32 cellular contexts compared by ENCODE assay signal in genomic region chr3:158841387-158841786, GRCh38.
"Had no signal": no experiment of that assay in that cellular context is flagged by ENCODE, and none has a peak within 500 bp of the region (broad histone marks: within the 10 kb centered on the region; RNA-seq: fewer than 3 reads in every experiment).

No MANE protein-coding gene starts in this region.

- H3K4me3 ChIP-seq: ascending aorta, coronary artery, dorsolateral prefrontal cortex, esophagus muscularis mucosa, gastrocnemius medialis had no signal

- H3K4me1 ChIP-seq: ascending aorta, foreskin keratinocyte, gastrocnemius medialis had no signal

- DNase-seq: activated B cell treated with CpG ODN at 0.5 μM for 24 hours; activated CD4-positive, alpha-beta memory T cell treated with anti-CD3 and anti-CD28 coated beads, Interleukin-2, amount 10 ng/mL, durations not matched to agents 7 days and 5 days; activated CD4-positive, alpha-beta T cell treated with anti-CD3 and anti-CD28 coated beads for 36 hours; activated CD4-positive, alpha-beta T cell treated with anti-CD3 and anti-CD28 coated beads, Interleukin-2, amount 10 ng/mL, durations not matched to agents 7 days and 5 days; activated CD4-positive, alpha-beta T cell treated with anti-CD3 and anti-CD28 coated beads, Interleukin-2, amount 50 U/mL, for 4 hours; activated CD8-positive, alpha-beta memory T cell treated with anti-CD3 and anti-CD28 coated beads, Interleukin-2, amount 50 U/mL, for 48 hours; activated gamma-delta T cell; activated naive CD4-positive, alpha-beta T cell; activated naive CD4-positive, alpha-beta T cell treated with anti-CD3 and anti-CD28 coated beads, Interleukin-2, amount 10 ng/mL, durations not matched to agents 7 days and 5 days; activated naive CD8-positive, alpha-beta T cell treated with anti-CD3 and anti-CD28 coated beads, Interleukin-2, amount 10 ng/mL, durations not matched to agents 7 days and 5 days; activated T-cell treated with anti-CD3 and anti-CD28 coated beads for 4 hours; activated T-cell treated with anti-CD3 and anti-CD28 coated beads, Interleukin-2, amount 50 U/mL, for 24 hours; activated T-cell treated with anti-CD3 and anti-CD28 coated beads, Interleukin-2, amount 50 U/mL, for 72 hours; dorsolateral prefrontal cortex; effector memory CD4-positive, alpha-beta T cell; endodermal cell; foreskin keratinocyte; gastrocnemius medialis; glutamatergic neuron; T-helper 1 cell; T-helper 17 cell; T1000; WERI-Rb-1 had no signal

- H3K36me3 ChIP-seq: ascending aorta, esophagus muscularis mucosa, gastrocnemius medialis, WERI-Rb-1 had no signal

- ATAC-seq: activated CD4-positive, alpha-beta T cell treated with anti-CD3 and anti-CD28 coated beads for 36 hours; activated CD4-positive, CD25-positive, alpha-beta regulatory T cell treated with anti-CD3 and anti-CD28 coated beads, Interleukin-2, amount 50 U/mL, for 24 hours; activated naive CD4-positive, alpha-beta T cell treated with anti-CD3 and anti-CD28 coated beads, Interleukin-2, amount 50 U/mL, for 72 hours; activated T-cell treated with anti-CD3 and anti-CD28 coated beads, Interleukin-2, amount 50 U/mL, for 72 hours; foreskin keratinocyte; gastrocnemius medialis; T-helper 17 cell had no signal

- H3K27me3 Mint-ChIP-seq: activated B cell treated with CpG ODN at 0.5 μM for 24 hours; activated CD4-positive, alpha-beta memory T cell treated with anti-CD3 and anti-CD28 coated beads, Interleukin-2, amount 10 ng/mL, durations not matched to agents 7 days and 5 days; activated CD4-positive, alpha-beta T cell treated with anti-CD3 and anti-CD28 coated beads for 36 hours; activated CD4-positive, alpha-beta T cell treated with anti-CD3 and anti-CD28 coated beads, Interleukin-2, amount 10 ng/mL, durations not matched to agents 7 days and 5 days; activated naive CD8-positive, alpha-beta T cell treated with anti-CD3 and anti-CD28 coated beads, Interleukin-2, amount 10 ng/mL, durations not matched to agents 7 days and 5 days; activated T-cell treated with anti-CD3 and anti-CD28 coated beads, Interleukin-2, amount 50 U/mL, for 24 hours; central memory CD8-positive, alpha-beta T cell had no signal

- H3K36me3 Mint-ChIP-seq: activated naive CD4-positive, alpha-beta T cell treated with anti-CD3 and anti-CD28 coated beads, Interleukin-2, amount 10 ng/mL, durations not matched to agents 7 days and 5 days; activated naive CD4-positive, alpha-beta T cell treated with anti-CD3 and anti-CD28 coated beads, Interleukin-2, amount 50 U/mL, for 72 hours; activated naive CD8-positive, alpha-beta T cell treated with anti-CD3 and anti-CD28 coated beads, Interleukin-2, amount 10 ng/mL, durations not matched to agents 7 days and 5 days; brain had no signal

- H3K27ac ChIP-seq: ascending aorta, coronary artery, dorsolateral prefrontal cortex, esophagus muscularis mucosa, foreskin keratinocyte, gastrocnemius medialis, WERI-Rb-1 had no signal

- H3K4me3 Mint-ChIP-seq: activated B cell treated with CpG ODN at 0.5 μM for 24 hours; activated CD4-positive, alpha-beta memory T cell treated with anti-CD3 and anti-CD28 coated beads, Interleukin-2, amount 10 ng/mL, durations not matched to agents 7 days and 5 days; activated CD4-positive, alpha-beta T cell treated with anti-CD3 and anti-CD28 coated beads for 36 hours; activated CD4-positive, alpha-beta T cell treated with anti-CD3 and anti-CD28 coated beads, Interleukin-2, amount 10 ng/mL, durations not matched to agents 7 days and 5 days; activated naive CD4-positive, alpha-beta T cell treated with anti-CD3 and anti-CD28 coated beads, Interleukin-2, amount 10 ng/mL, durations not matched to agents 7 days and 5 days; activated naive CD8-positive, alpha-beta T cell treated with anti-CD3 and anti-CD28 coated beads, Interleukin-2, amount 10 ng/mL, durations not matched to agents 7 days and 5 days; activated T-cell treated with anti-CD3 and anti-CD28 coated beads, Interleukin-2, amount 50 U/mL, for 24 hours; activated T-cell treated with anti-CD3 and anti-CD28 coated beads, Interleukin-2, amount 50 U/mL, for 72 hours; brain; central memory CD8-positive, alpha-beta T cell; dendritic cell treated with granulocyte-macrophage colony-stimulating factor and Interleukin-4, amounts not matched to agents 40 ng/mL and 50 ng/mL, for 4 days; endodermal cell; T-helper 17 cell; T-helper 2 cell treated with Interferon-gamma antibody and Interleukin-4, amounts not matched to agents 5 μg/mL and 100 μg/mL, for 36 hours had no signal

- H3K27ac Mint-ChIP-seq: activated B cell treated with CpG ODN at 0.5 μM for 24 hours; activated CD4-positive, alpha-beta memory T cell treated with anti-CD3 and anti-CD28 coated beads, Interleukin-2, amount 10 ng/mL, durations not matched to agents 7 days and 5 days; activated CD4-positive, alpha-beta T cell treated with anti-CD3 and anti-CD28 coated beads for 36 hours; activated CD4-positive, alpha-beta T cell treated with anti-CD3 and anti-CD28 coated beads, Interleukin-2, amount 10 ng/mL, durations not matched to agents 7 days and 5 days; activated naive CD4-positive, alpha-beta T cell treated with anti-CD3 and anti-CD28 coated beads, Interleukin-2, amount 10 ng/mL, durations not matched to agents 7 days and 5 days; activated naive CD8-positive, alpha-beta T cell treated with anti-CD3 and anti-CD28 coated beads, Interleukin-2, amount 10 ng/mL, durations not matched to agents 7 days and 5 days; activated T-cell treated with anti-CD3 and anti-CD28 coated beads, Interleukin-2, amount 50 U/mL, for 24 hours; activated T-cell treated with anti-CD3 and anti-CD28 coated beads, Interleukin-2, amount 50 U/mL, for 72 hours; dendritic cell treated with granulocyte-macrophage colony-stimulating factor and Interleukin-4, amounts not matched to agents 40 ng/mL and 50 ng/mL, for 4 days; endodermal cell; T-helper 17 cell; T-helper 2 cell treated with Interferon-gamma antibody and Interleukin-4, amounts not matched to agents 5 μg/mL and 100 μg/mL, for 36 hours had no signal

- H3K27me3 ChIP-seq: ascending aorta, dorsolateral prefrontal cortex, esophagus muscularis mucosa, foreskin keratinocyte, gastrocnemius medialis had no signal

- H3K9me3 Mint-ChIP-seq: activated B cell treated with CpG ODN at 0.5 μM for 24 hours; activated CD4-positive, alpha-beta memory T cell treated with anti-CD3 and anti-CD28 coated beads, Interleukin-2, amount 10 ng/mL, durations not matched to agents 7 days and 5 days; activated CD4-positive, alpha-beta T cell treated with anti-CD3 and anti-CD28 coated beads, Interleukin-2, amount 10 ng/mL, durations not matched to agents 7 days and 5 days; activated naive CD4-positive, alpha-beta T cell treated with anti-CD3 and anti-CD28 coated beads, Interleukin-2, amount 10 ng/mL, durations not matched to agents 7 days and 5 days; activated naive CD4-positive, alpha-beta T cell treated with anti-CD3 and anti-CD28 coated beads, Interleukin-2, amount 50 U/mL, for 72 hours; activated naive CD8-positive, alpha-beta T cell treated with anti-CD3 and anti-CD28 coated beads, Interleukin-2, amount 10 ng/mL, durations not matched to agents 7 days and 5 days; activated T-cell treated with anti-CD3 and anti-CD28 coated beads, Interleukin-2, amount 50 U/mL, for 24 hours; activated T-cell treated with anti-CD3 and anti-CD28 coated beads, Interleukin-2, amount 50 U/mL, for 72 hours; brain; central memory CD8-positive, alpha-beta T cell; dendritic cell treated with granulocyte-macrophage colony-stimulating factor and Interleukin-4, amounts not matched to agents 40 ng/mL and 50 ng/mL, for 4 days; endodermal cell; T-helper 2 cell treated with Interferon-gamma antibody and Interleukin-4, amounts not matched to agents 5 μg/mL and 100 μg/mL, for 36 hours had no signal

- H3K9me3 ChIP-seq: ascending aorta, esophagus muscularis mucosa, gastrocnemius medialis had no signal
